ENCODE assay signal across 30 cellular contexts in the genomic region with DNA sequence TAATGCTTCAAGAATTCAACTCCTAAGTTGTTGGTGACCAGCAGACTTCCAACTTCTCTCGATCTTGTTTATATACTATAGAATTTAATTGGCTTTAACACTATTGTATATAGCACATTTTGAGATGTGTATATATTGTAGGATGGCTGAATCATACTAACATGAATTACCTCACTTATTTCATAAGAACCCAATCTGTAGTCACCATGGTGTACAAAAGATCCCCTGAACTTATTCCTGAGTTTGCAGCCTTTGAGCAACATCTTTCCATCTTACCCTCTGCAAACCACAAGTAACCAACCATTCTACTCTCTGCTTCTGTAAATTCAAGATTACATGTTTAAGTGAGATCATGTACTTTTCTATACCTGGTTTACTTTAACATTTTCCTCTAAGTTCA. TPM values are rescaled to one million over a fixed set of nuclear protein-coding genes. Genes with fewer than 3 reads are reported as not detected.
"Had no signal": no experiment of that assay in that cellular context is flagged by ENCODE, and none has a peak within 500 bp of the region (broad histone marks: within the 10 kb centered on the region; RNA-seq: fewer than 3 reads in every experiment).

No MANE protein-coding gene starts in this region.

- H3K4me1 ChIP-seq: left lung, lower lobe of right lung, right atrium auricular region, right lobe of liver, stomach, testis, thyroid gland, transverse colon, upper lobe of left lung, vagina had no signal

- H3K9me3 Mint-ChIP-seq: nephron progenitor cell had no signal

- H3K4me3 Mint-ChIP-seq: mesothelial cell of epicardium; naive B cell; natural killer cell; nephron progenitor cell; stimulated activated naive B cell treated with anti-CD40 and anti-IgM and Interleukin-4, amounts not matched to agents 10 μg/mL and 1 μg/mL and 100 μg/mL, for 72 hours had no signal

- H3K36me3 ChIP-seq: left lung, lower lobe of right lung, ovary, right atrium auricular region, right lobe of liver, stomach, thyroid gland, transverse colon, upper lobe of left lung, vagina had no signal

- H3K9me3 ChIP-seq: left lung, lower lobe of right lung, ovary, right atrium auricular region, right lobe of liver, stomach, testis, thyroid gland, transverse colon, upper lobe of left lung, vagina had no signal

- H3K4me1 Mint-ChIP-seq: mesothelial cell of epicardium; naive B cell; natural killer cell; stimulated activated naive B cell treated with anti-CD40 and anti-IgM and Interleukin-4, amounts not matched to agents 10 μg/mL and 1 μg/mL and 100 μg/mL, for 72 hours had no signal

- H3K36me3 Mint-ChIP-seq: mesothelial cell of epicardium; naive B cell; natural killer cell; stimulated activated naive B cell treated with anti-CD40 and anti-IgM and Interleukin-4, amounts not matched to agents 10 μg/mL and 1 μg/mL and 100 μg/mL, for 72 hours had no signal

- ATAC-seq: left colon; left lung; lower lobe of right lung; natural killer cell; right lobe of liver; stimulated activated naive B cell treated with anti-CD40 and anti-IgM and Interleukin-4, amounts not matched to agents 10 μg/mL and 1 μg/mL and 100 μg/mL, for 72 hours; stimulated activated naive CD8-positive, alpha-beta T cell treated with anti-CD3 and anti-CD28 coated beads, Interleukin-15, Interleukin-2, amounts not matched to agents 100 U/mL and 50 U/mL, for 24 hours had no signal

- H3K4me3 ChIP-seq: left lung, lower lobe of right lung, ovary, right atrium auricular region, right lobe of liver, smooth muscle cell, stomach, testis, thyroid gland, transverse colon, upper lobe of left lung, vagina had no signal

- H3K27me3 ChIP-seq: left lung, ovary, right atrium auricular region, right lobe of liver, stomach, testis, thyroid gland, transverse colon, upper lobe of left lung, vagina had no signal

- H3K27ac ChIP-seq: left lung, lower lobe of right lung, ovary, right atrium auricular region, right lobe of liver, stomach, testis, thyroid gland, transverse colon, upper lobe of left lung, vagina had no signal

- FAIRE-seq: kidney had no signal

- H3K27ac Mint-ChIP-seq: mesothelial cell of epicardium; naive B cell; natural killer cell; nephron progenitor cell; progenitor cell of endocrine pancreas; stimulated activated naive B cell treated with anti-CD40 and anti-IgM and Interleukin-4, amounts not matched to agents 10 μg/mL and 1 μg/mL and 100 μg/mL, for 72 hours had no signal

- DNase-seq: kidney; left colon; left lung; lower lobe of right lung; mesendoderm; naive B cell; natural killer cell; nephron progenitor cell; ovary; right lobe of liver; stimulated activated CD4-positive, alpha-beta T cell treated with anti-CD3 and anti-CD28 coated beads, Interleukin-1b, Interleukin-23, amount 100 ng/mL, for 48 hours; stimulated activated CD4-positive, alpha-beta T cell treated with anti-CD3 and anti-CD28 coated beads, Interleukin-2, amount 100 ng/mL, for 48 hours; stimulated activated naive B cell treated with anti-CD40 and anti-IgM and Interleukin-4, amounts not matched to agents 10 μg/mL and 1 μg/mL and 100 μg/mL, for 72 hours; stimulated activated naive CD8-positive, alpha-beta T cell treated with anti-CD3 and anti-CD28 coated beads, Interleukin-15, Interleukin-2, amounts not matched to agents 100 U/mL and 50 U/mL, for 24 hours; stomach; testis; thyroid gland; transverse colon; upper lobe of left lung had no signal

- H3K27me3 Mint-ChIP-seq: naive B cell; stimulated activated naive B cell treated with anti-CD40 and anti-IgM and Interleukin-4, amounts not matched to agents 10 μg/mL and 1 μg/mL and 100 μg/mL, for 72 hours had no signal

RNA-seq across cellular contexts. Expression of a gene that starts 12.3 kb away (rescaled TPM):
- total RNA-seq: kidney, left colon, left lung, liver, lower lobe of right lung, mesothelial cell of epicardium, natural killer cell, omental fat pad, ovary, progenitor cell of endocrine pancreas, pulmonary artery endothelial cell, renal cortical epithelial cell, right atrium auricular region, right lobe of liver, skeletal muscle tissue, smooth muscle cell, stomach, testis, thyroid gland, transverse colon, upper lobe of left lung, urinary bladder, vagina had no signal
- polyA plus RNA-seq: liver, stomach, urinary bladder had no signal
